8 cellular contexts compared by ENCODE assay signal in genomic region chr10:59252491-59252890, GRCh38.
"Had no signal": no experiment of that assay in that cellular context is flagged by ENCODE, and none has a peak within 500 bp of the region (broad histone marks: within the 10 kb centered on the region; RNA-seq: fewer than 3 reads in every experiment).

No MANE protein-coding gene starts in this region.

- H3K4me3 ChIP-seq: GM12878 had no signal

- DNase-seq: GDM1, GF-D8 had no signal

- FAIRE-seq: G401.6, GM12878, GM12891, GM12892, GM18507, GM19239 had no signal

- ATAC-seq: GM12878 had no signal
